Comparison of ENCODE assay signal across 17 cellular contexts in genomic region chr11:27013741-27014415, GRCh38. TPM values are rescaled to one million over a fixed set of nuclear protein-coding genes. Genes with fewer than 3 reads are reported as not detected.
A peak's percentile ranks its signal among the peaks of the same experiment; 100 is the strongest.
DNase-seq lines count a peak whose midpoint lies in the region; ATAC-seq and TF ChIP-seq lines count a peak whose summit lies in the region.
"Had no signal": no experiment of that assay in that cellular context is flagged by ENCODE, and none has a peak within 500 bp of the region (broad histone marks: within the 10 kb centered on the region; RNA-seq: fewer than 3 reads in every experiment).

No MANE protein-coding gene starts in this region.

- H3K9me2 ChIP-seq in SK-N-SH: no peaks in the 10 kb centered on the region

- TF ChIP-seq POLR2A in esophagus muscularis mucosa (IDR thresholded peaks at IDR 0.05; ENCODE audit: low read depth): no peak

- ATAC-seq in GM19452 (IDR thresholded peaks at IDR 0.05; ENCODE audit: unreplicated experiment) (no peak), HG03439 (IDR thresholded peaks at IDR 0.05; ENCODE audit: unreplicated experiment) (no peak), GM18498 (IDR thresholded peaks at IDR 0.05; ENCODE audit: unreplicated experiment) (no peak)
- ATAC-seq: activated naive CD8-positive, alpha-beta T cell treated with anti-CD3 and anti-CD28 coated beads, Interleukin-2, amount 50 U/mL, for 24 hours; left colon had no signal

- no peaks in the 10 kb centered on the region for H4K20me1 ChIP-seq in SK-N-SH (ENCODE audit: insufficient read depth)

- no peak for TF ChIP-seq CTCF in A673 (conservative IDR thresholded peaks at IDR 0.05; ENCODE audit: low read depth, low read length)
- no peak for TF ChIP-seq CTCF in esophagus muscularis mucosa (IDR thresholded peaks at IDR 0.05)
- TF ChIP-seq CTCF in SK-N-SH (IDR thresholded peaks at IDR 0.05): no peak

- H3F3A ChIP-seq in SK-N-SH (replicated peaks; ENCODE audit: insufficient read depth): no peaks in the 10 kb centered on the region

- H3K27me3 ChIP-seq in A673 (replicated peaks; ENCODE audit: insufficient read depth, low read depth, low read length, poor library complexity) (peaks cover 7% of the 10 kb centered on the region), esophagus muscularis mucosa (no peaks in the 10 kb centered on the region), neuron (ENCODE audit: insufficient read depth, low read length) (no peaks in the 10 kb centered on the region), SK-N-SH (ENCODE audit: insufficient read depth) (no peaks in the 10 kb centered on the region)
- H3K27me3 ChIP-seq: neutrophil had no signal

- H3K79me2 ChIP-seq in SK-N-SH (ENCODE audit: insufficient read depth): no peaks in the 10 kb centered on the region

- POLR2A ChIA-PET in A673 (lab: Charles Lee; ENCODE audit: low non-redundant PET) (interaction anchor here (0.8 kb wide), 1 partner anchor 8 kb away, joined by 4 read pairs; no protein-coding TSS in a partner anchor), SK-N-SH (lab: Yijun Ruan, JAX) (no interaction called here)

- H3K4me1 ChIP-seq in A673 (ENCODE audit: insufficient read depth, low read length, poor library complexity, severe bottlenecking): peaks cover 29% of the 10 kb centered on the region
- H3K4me1 ChIP-seq in esophagus muscularis mucosa: peaks cover 0 to 32% (median 29%) of the 10 kb centered on the region in 4 donors
- H3K4me1 ChIP-seq in neuron (ENCODE audit: insufficient read depth, low read length): peaks cover 29% of the 10 kb centered on the region
- H3K4me1 ChIP-seq in SK-N-SH (ENCODE audit: control insufficient read depth in 1 of 2, insufficient read depth in 2 of 2, low read depth in 1 of 2, low read length in 1 of 2): peaks cover 16 to 27% of the 10 kb centered on the region in 2 experiments; a peak in 3 of 4 replicates

- DNase-seq in A673 (ENCODE audit: low spot score): peak; percentile 95
- peak; percentile 74 for DNase-seq in NCI-H2227 treated with DMSO at 0.1 percent for 48 hours (lab: John Stamatoyannopoulos, UW)
- DNase-seq in esophagus muscularis mucosa (ENCODE audit: extremely low spot score): no peak
- DNase-seq in SK-N-SH: no peak
- DNase-seq: activated CD4-positive, alpha-beta T cell treated with anti-CD3 and anti-CD28 coated beads for 1 hour; activated naive CD8-positive, alpha-beta T cell treated with anti-CD3 and anti-CD28 coated beads, Interleukin-2, amount 50 U/mL, for 24 hours; activated T-cell treated with anti-CD3 and anti-CD28 coated beads, Interleukin-2, amount 50 U/mL, for 1 hour; Calu3; glutamatergic neuron; left colon; PC-9; T-helper 1 cell had no signal

- H3K4me2 ChIP-seq in SK-N-SH: no peak overlapping the region
- H3K4me2 ChIP-seq: PC-9 had no signal

- H3K36me3 ChIP-seq in A673 (ENCODE audit: insufficient read depth, low read length, poor library complexity, severe bottlenecking) (no peaks in the 10 kb centered on the region), esophagus muscularis mucosa (no peaks in the 10 kb centered on the region), neuron (ENCODE audit: insufficient read depth, low read length) (no peaks in the 10 kb centered on the region), SK-N-SH (replicated peaks in 1 of 2; ENCODE audit: control insufficient read depth in 1 of 2, insufficient read depth in 2 of 2, low read length in 1 of 2) (no peaks in the 10 kb centered on the region)
- H3K36me3 ChIP-seq: neutrophil had no signal

- no peak overlapping the region for H3K9ac ChIP-seq in SK-N-SH

- no peak overlapping the region for H3K27ac ChIP-seq in A673 (ENCODE audit: low read depth, low read length, poor library complexity, severe bottlenecking)
- H3K27ac ChIP-seq in esophagus muscularis mucosa (replicated peaks in 1 of 4): peak overlapping the region in 3 of 4 donors; percentile 12 to 53 (median 44)
- no peak overlapping the region for H3K27ac ChIP-seq in SK-N-SH (ENCODE audit: low read depth in 2 of 2, low read length in 1 of 2)
- H3K27ac ChIP-seq: neutrophil, PC-9 had no signal

- intact Hi-C loops in A673 (cut with micrococcal nuclease; ENCODE audit: unreplicated experiment): no loop called here
- intact Hi-C loops in esophagus muscularis mucosa (cut with DNase I): no loop called here

- CTCF ChIA-PET in A673 (lab: Charles Lee) (no interaction called here), SK-N-SH (lab: Yijun Ruan, JAX) (no interaction called here)

- H3K9me3 ChIP-seq in A673 (ENCODE audit: low read depth, low read length, poor library complexity, severe bottlenecking) (no peaks in the 10 kb centered on the region), esophagus muscularis mucosa (no peaks in the 10 kb centered on the region), neuron (ENCODE audit: low read length) (peaks cover 2% of the 10 kb centered on the region), SK-N-SH (no peaks in the 10 kb centered on the region)
- H3K9me3 ChIP-seq: neutrophil had no signal

- whole genome bisulfite sequencing in esophagus muscularis mucosa: 35% methylated on average over 6 of the region's 6 CpGs
- WGBS in SK-N-SH (ENCODE audit: low lambda C conversion rate): 65% methylated on average over 6 of the region's 6 CpGs

- BruUV-seq in A673 (replicated peaks; lab: Mats Ljungman, UMichigan): no TSS peak

- no peak for TF ChIP-seq RAD21 in SK-N-SH (IDR thresholded peaks at IDR 0.05; ENCODE audit: low read length)

- H3K4me3 ChIP-seq in A673 (ENCODE audit: low read depth, low read length, poor library complexity, severe bottlenecking) (no peak overlapping the region), esophagus muscularis mucosa (no peak overlapping the region), neuron (ENCODE audit: low read length) (no peak overlapping the region), SK-N-SH (ENCODE audit: low read depth in 2 of 2, low read length in 1 of 2) (no peak overlapping the region)
- H3K4me3 ChIP-seq: PC-9 had no signal

- TF ChIP-seq EP300 in esophagus muscularis mucosa (IDR thresholded peaks at IDR 0.05): no peak
- TF ChIP-seq EP300 in SK-N-SH (IDR thresholded peaks at IDR 0.05; ENCODE audit: borderline replicate concordance in 1 of 2, low read depth in 1 of 2, low read length in 1 of 2): no peak

- peak overlapping the region; percentile 5 for H2AFZ ChIP-seq in neuron (ENCODE audit: low read depth, low read length)
- H2AFZ ChIP-seq in SK-N-SH (ENCODE audit: low read depth): no peak overlapping the region
- H2AFZ ChIP-seq: PC-9 had no signal

TF ChIP-seq in SK-N-SH, 30 proteins besides CTCF, POLR2A, EP300 and RAD21:
- TF ChIP-seq ZBTB33 (IDR thresholded peaks at IDR 0.05; ENCODE audit: borderline replicate concordance, low read depth) (no peak), FOSL2 (IDR thresholded peaks at IDR 0.05; ENCODE audit: borderline replicate concordance, low read depth) (no peak), NRF1 (IDR thresholded peaks at IDR 0.05; ENCODE audit: low read depth, low read length) (no peak), CHD2 (IDR thresholded peaks at IDR 0.05; ENCODE audit: low read length, partially characterized antibody) (no peak), TEAD4 (IDR thresholded peaks at IDR 0.05; ENCODE audit: borderline replicate concordance, insufficient read depth) (no peak), NFIC (IDR thresholded peaks at IDR 0.05; ENCODE audit: borderline replicate concordance) (no peak)
TF ChIP-seq in SK-N-SH: peak in this region for 0.

RNA-seq across cellular contexts. Expression of gene FIBIN, which starts 20.0 kb away (rescaled TPM):
- total RNA-seq in A673 (2021) (0.15 TPM in 1 of 2 replicates, not detected in the other), esophagus muscularis mucosa (100 to 1,000 TPM in 2 of 4 donors, 10 to 100 TPM in 2; 76.4 to 151 (median 101) TPM)
- 0.55 and 0.66 TPM in 2 replicates for polyA plus RNA-seq in SK-N-SH (2012; rRNA removed)
- 0.45 and 0.47 TPM in 2 replicates for polyA plus RNA-seq in SK-N-SH (2012; cell fraction: cytosol; rRNA removed)
- 0.59 and 0.75 TPM in 2 replicates for polyA plus RNA-seq in SK-N-SH (2012; cell fraction: nucleus; rRNA removed)
- total RNA-seq: Calu3, PC-9 had no signal

RNA-seq across cellular contexts. Expression of gene BBOX1, which starts 26.7 kb away (rescaled TPM):
- total RNA-seq in A673 (2021) (not detected in 2 replicates), esophagus muscularis mucosa (under 1 TPM in 1 of 4 donors, not detected in 3; 0.50 TPM)
- polyA plus RNA-seq in SK-N-SH (2012; rRNA removed): 0.02 TPM in 1 of 2 replicates, not detected in the other
- 0.01 and 0.05 TPM in 2 replicates for polyA plus RNA-seq in SK-N-SH (2012; cell fraction: cytosol; rRNA removed)
- 0.07 TPM in 1 of 2 replicates, not detected in the other for polyA plus RNA-seq in SK-N-SH (2012; cell fraction: nucleus; rRNA removed)
- total RNA-seq: Calu3, left colon, PC-9 had no signal

Comparison
In these comparisons a context has a peak if more than half of its experiments do, and no peak if none do; other contexts are left out.
1. DNase-seq: peak in A673 (single experiment) and NCI-H2227 treated with DMSO at 0.1 percent for 48 hours (single experiment); none in esophagus muscularis mucosa (single experiment) and SK-N-SH (single experiment).
2. H3K27ac ChIP-seq: peak in esophagus muscularis mucosa (3 of 4); none in A673 (single experiment) and SK-N-SH (0 of 2).
3. RNA of gene FIBIN, which starts 20.0 kb away (total RNA-seq): 76.4 to 151 TPM in esophagus muscularis mucosa; 0.15 TPM in A673; every median in the first group is over 10 times any median in the second.